ENCODE assay signal across 9 cellular contexts in genomic region chr1:151055581-151055980, GRCh38. TPM values are rescaled to one million over a fixed set of nuclear protein-coding genes. Genes with fewer than 3 reads are reported as not detected.
DNase-seq lines count a peak whose midpoint lies in the region; ATAC-seq, FAIRE-seq and TF ChIP-seq lines count a peak whose summit lies in the region.
"Had no signal": no experiment of that assay in that cellular context is flagged by ENCODE, and none has a peak within 500 bp of the region (broad histone marks: within the 10 kb centered on the region; RNA-seq: fewer than 3 reads in every experiment).

No MANE protein-coding gene starts in this region.

- H2AFZ ChIP-seq in GM23248, result no peak overlapping the region
- H2AFZ ChIP-seq in hepatocyte, result no peak overlapping the region
- no peak overlapping the region for H2AFZ ChIP-seq in smooth muscle cell (ENCODE audit: low read depth)

- H4K20me1 ChIP-seq in GM23248 (ENCODE audit: insufficient read depth) (peaks cover 4% of the 10 kb centered on the region; the same call in 1 of the 2 replicates), hepatocyte (ENCODE audit: insufficient read depth, poor library complexity, severe bottlenecking) (peaks cover 19% of the 10 kb centered on the region), smooth muscle cell (ENCODE audit: low read depth) (peaks cover 60% of the 10 kb centered on the region)

- H3K4me2 ChIP-seq in GM23248 (ENCODE audit: unreplicated experiment) (peak overlapping the region; percentile 97), hepatocyte (peak overlapping the region; percentile 96), smooth muscle cell (no peak overlapping the region)

- no peak for FAIRE-seq in HTR-8/SVneo (lab: Jason Lieb, UNC)

- peaks cover 25% of the 10 kb centered on the region for H3K4me1 ChIP-seq in GM23248 (ENCODE audit: insufficient read depth)
- peaks cover 25% of the 10 kb centered on the region for H3K4me1 ChIP-seq in hepatocyte (ENCODE audit: insufficient read depth)
- H3K4me1 ChIP-seq in smooth muscle cell (ENCODE audit: low read depth), result peaks cover 12% of the 10 kb centered on the region

- H3K79me2 ChIP-seq in GM23248 (ENCODE audit: insufficient read depth) (peaks cover 73% of the 10 kb centered on the region), hepatocyte (peaks cover 66% of the 10 kb centered on the region), smooth muscle cell (ENCODE audit: low read depth) (peaks cover 64% of the 10 kb centered on the region)

- no peak overlapping the region for H3K27ac ChIP-seq in GM23248
- H3K27ac ChIP-seq in VCaP, result peak overlapping the region; percentile 99
- peak overlapping the region; percentile 100 for H3K27ac ChIP-seq in hepatocyte
- peak overlapping the region; percentile 98 for H3K27ac ChIP-seq in smooth muscle cell (ENCODE audit: low read depth)

- no peaks in the 10 kb centered on the region for H3K9me2 ChIP-seq in GM23248 (ENCODE audit: insufficient read depth)
- no peaks in the 10 kb centered on the region for H3K9me2 ChIP-seq in hepatocyte (replicated peaks; ENCODE audit: insufficient read depth)

- H3K9ac ChIP-seq in GM23248 (peak overlapping the region; percentile 92), smooth muscle cell (ENCODE audit: low read depth) (peak overlapping the region; percentile 3)

- H3F3A ChIP-seq in GM23248 (ENCODE audit: insufficient read depth), result peaks cover 58% of the 10 kb centered on the region
- H3F3A ChIP-seq in smooth muscle cell (ENCODE audit: low read depth), result peaks cover 55% of the 10 kb centered on the region

- TF ChIP-seq CTCF in VCaP (conservative IDR thresholded peaks at IDR 0.05), result no peak
- TF ChIP-seq CTCF in hepatocyte (IDR thresholded peaks at IDR 0.05; ENCODE audit: poor library complexity), result no peak
- no peak for TF ChIP-seq CTCF in smooth muscle cell (IDR thresholded peaks at IDR 0.05; ENCODE audit: borderline replicate concordance, insufficient read depth, poor library complexity, severe bottlenecking)

- in situ Hi-C loops in GM23248 (cut with MboI), result no loop called here

- ATAC-seq in GM21381 (IDR thresholded peaks at IDR 0.05; ENCODE audit: unreplicated experiment), result no peak

- 36 to 67% methylated on average over 1 to 2 of the region's 2 CpGs for WGBS in GM23248 (ENCODE audit: low coverage in 1 of 2, low lambda C conversion rate in 2 of 2, missing lambda C conversion rate in 2 of 2), 2 experiments
- WGBS in hepatocyte (ENCODE audit: low lambda C conversion rate, missing lambda C conversion rate), result 47% methylated on average over 2 of the region's 2 CpGs
- 86% methylated on average over 1 of the region's 2 CpGs for WGBS in smooth muscle cell (ENCODE audit: low lambda C conversion rate)

- H3K9me3 ChIP-seq in GM23248 (ENCODE audit: low read depth) (no peaks in the 10 kb centered on the region), hepatocyte (ENCODE audit: low read depth) (no peaks in the 10 kb centered on the region), smooth muscle cell (replicated peaks; ENCODE audit: low read depth) (no peaks in the 10 kb centered on the region)

- no peak for DNase-seq in GM23248
- DNase-seq in hepatocyte (ENCODE audit: low spot score), result no peak
- no peak for DNase-seq in smooth muscle cell (lab: John Stamatoyannopoulos, UW; ENCODE audit: unreplicated experiment)
- no peak for DNase-seq in amniotic stem cell (lab: John Stamatoyannopoulos, UW)
- DNase-seq in CD1c-positive myeloid dendritic cell (ENCODE audit: extremely low spot score), result no peak
- no peak for DNase-seq in HTR-8/SVneo (ENCODE audit: insufficient read length, low spot score)
- DNase-seq: NCI-H187 treated with DMSO at 0.1 percent for 48 hours had no signal

- H3K36me3 ChIP-seq in GM23248 (ENCODE audit: low read depth) (peaks cover 52% of the 10 kb centered on the region), hepatocyte (replicated peaks; ENCODE audit: insufficient read depth, low read depth) (no peaks in the 10 kb centered on the region), smooth muscle cell (ENCODE audit: low read depth) (peaks cover 9% of the 10 kb centered on the region)

- H3K4me3 ChIP-seq in GM23248, result no peak overlapping the region
- H3K4me3 ChIP-seq in hepatocyte, result no peak overlapping the region
- no peak overlapping the region for H3K4me3 ChIP-seq in smooth muscle cell

- H3K27me3 ChIP-seq in GM23248 (replicated peaks; ENCODE audit: insufficient read depth) (no peaks in the 10 kb centered on the region), hepatocyte (no peaks in the 10 kb centered on the region), smooth muscle cell (ENCODE audit: low read depth) (no peaks in the 10 kb centered on the region)

RNA-seq across cellular contexts. Expression of gene CDC42SE1, which starts 3.8 kb away (rescaled TPM):
- total RNA-seq in GM23248 (2014; rRNA removed; shearing (Covaris generic)), result 52.2 and 63.2 TPM in 2 replicates
- polyA plus RNA-seq in GM23248 (2016; fragmentation: Nextera tagmentation; extraction: Ambion mirVana) (17.3 and 18.2 TPM in 2 replicates), hepatocyte (19.0 and 21.2 TPM in 2 replicates), smooth muscle cell (15.2 and 20.8 TPM in 2 replicates)
- total RNA-seq in hepatocyte (49.4 and 60.2 TPM in 2 replicates), smooth muscle cell (63.3 and 75.9 TPM in 2 replicates)

RNA-seq across cellular contexts. Expression of gene MLLT11, which starts 4.6 kb away (rescaled TPM):
- 1.9 and 3.7 TPM in 2 replicates for total RNA-seq in GM23248 (2014; rRNA removed; shearing (Covaris generic))
- polyA plus RNA-seq in GM23248 (2016; fragmentation: Nextera tagmentation; extraction: Ambion mirVana), result 7.3 and 7.7 TPM in 2 replicates
- total RNA-seq in hepatocyte, result 16.8 and 16.9 TPM in 2 replicates
- polyA plus RNA-seq in hepatocyte, result 34.3 and 37.6 TPM in 2 replicates
- total RNA-seq in smooth muscle cell, result 50.1 and 53.4 TPM in 2 replicates
- 73.2 and 74.2 TPM in 2 replicates for polyA plus RNA-seq in smooth muscle cell

RNA-seq across cellular contexts. Expression of gene C1orf56, which starts 8.0 kb away (rescaled TPM):
- 1.0 and 2.8 TPM in 2 replicates for total RNA-seq in GM23248 (2014; rRNA removed; shearing (Covaris generic))
- polyA plus RNA-seq in GM23248 (2016; fragmentation: Nextera tagmentation; extraction: Ambion mirVana) (15.8 and 17.7 TPM in 2 replicates), hepatocyte (8.3 and 11.4 TPM in 2 replicates), smooth muscle cell (4.4 and 8.0 TPM in 2 replicates)
- total RNA-seq in hepatocyte (2.9 and 3.2 TPM in 2 replicates), smooth muscle cell (1.2 and 1.6 TPM in 2 replicates)

RNA-seq across cellular contexts. Expression of gene GABPB2, which starts 15.0 kb away (rescaled TPM):
- total RNA-seq in GM23248 (2014; rRNA removed; shearing (Covaris generic)), result 14.7 and 14.9 TPM in 2 replicates
- polyA plus RNA-seq in GM23248 (2016; fragmentation: Nextera tagmentation; extraction: Ambion mirVana) (7.4 and 8.4 TPM in 2 replicates), hepatocyte (0.98 and 4.1 TPM in 2 replicates), smooth muscle cell (1.3 and 3.0 TPM in 2 replicates)
- total RNA-seq in hepatocyte (9.9 and 12.9 TPM in 2 replicates), smooth muscle cell (3.6 and 9.1 TPM in 2 replicates)

RNA-seq across cellular contexts. Expression of gene BNIPL, which starts 19.2 kb away (rescaled TPM):
- not detected in 2 replicates for total RNA-seq in GM23248 (2014; rRNA removed; shearing (Covaris generic))
- 0.09 TPM in 1 of 2 replicates, not detected in the other for polyA plus RNA-seq in GM23248 (2016; fragmentation: Nextera tagmentation; extraction: Ambion mirVana)
- 2.7 and 3.8 TPM in 2 replicates for total RNA-seq in hepatocyte
- polyA plus RNA-seq in hepatocyte, result 1.1 and 3.0 TPM in 2 replicates
- total RNA-seq in smooth muscle cell, result 5.3 and 5.6 TPM in 2 replicates
- 0.93 and 1.2 TPM in 2 replicates for polyA plus RNA-seq in smooth muscle cell
